In genomic region chr1:9202240-9202870, GRCh38 we compare ENCODE assay signal across 1 cellular context.
TF ChIP-seq lines count a peak whose summit lies in the region.

No MANE protein-coding gene starts in this region.

TF ChIP-seq in K562, 482 proteins besides CTCF, POLR2A, EP300 and RAD21:
- peak; percentile 4 for TF ChIP-seq CBX2 (IDR thresholded peaks at IDR 0.05; ENCODE audit: insufficient read depth, low read length, poor library complexity, severe bottlenecking)
- no peak for TF ChIP-seq MGA (IDR thresholded peaks at IDR 0.05)
